In genomic region chr1:167457936-167458584, GRCh38 we compare ENCODE assay signal across 23 cellular contexts.
DNase-seq lines count a peak whose midpoint lies in the region; ATAC-seq and TF ChIP-seq lines count a peak whose summit lies in the region.
"Had no signal": no experiment of that assay in that cellular context is flagged by ENCODE, and none has a peak within 500 bp of the region (broad histone marks: within the 10 kb centered on the region; RNA-seq: fewer than 3 reads in every experiment).

No MANE protein-coding gene starts in this region.

- H3K27ac Mint-ChIP-seq in activated CD4-positive, alpha-beta T cell treated with anti-CD3 and anti-CD28 coated beads, Interleukin-2, amount 10 ng/mL, durations not matched to agents 7 days and 5 days = peak overlapping the region; percentile 25
- peak overlapping the region; percentile 15 for H3K27ac Mint-ChIP-seq in activated T-helper 17 cell treated with anti-CD3 and anti-CD28 coated beads, Interleukin-2, amount 50 U/mL, for 72 hours
- peak overlapping the region; percentile 89 to 99 (median 95) for H3K27ac Mint-ChIP-seq in naive thymus-derived CD8-positive, alpha-beta T cell
- H3K27ac Mint-ChIP-seq in Caco-2 (ENCODE audit: unreplicated experiment) = no peak overlapping the region

- peaks cover 62% of the 10 kb centered on the region for H3K4me1 Mint-ChIP-seq in activated CD4-positive, alpha-beta T cell treated with anti-CD3 and anti-CD28 coated beads, Interleukin-2, amount 10 ng/mL, durations not matched to agents 7 days and 5 days
- H3K4me1 Mint-ChIP-seq in activated T-helper 17 cell treated with anti-CD3 and anti-CD28 coated beads, Interleukin-2, amount 50 U/mL, for 72 hours = peaks cover 27% of the 10 kb centered on the region
- H3K4me1 Mint-ChIP-seq in naive thymus-derived CD8-positive, alpha-beta T cell = peaks cover 33 to 73% (median 69%) of the 10 kb centered on the region in 4 donors
- H3K4me1 Mint-ChIP-seq in Caco-2 (ENCODE audit: low read depth, unreplicated experiment) = peaks cover 6% of the 10 kb centered on the region

- ATAC-seq in activated T-helper 17 cell treated with anti-CD3 and anti-CD28 coated beads, Interleukin-2, amount 50 U/mL, for 72 hours (replicated peaks) = no peak
- no peak for ATAC-seq in naive thymus-derived CD8-positive, alpha-beta T cell
- no peak for ATAC-seq in GM21529 (IDR thresholded peaks at IDR 0.05; ENCODE audit: unreplicated experiment)
- ATAC-seq: HCT116 had no signal

- POLR2A ChIA-PET in activated CD4-positive, alpha-beta T cell treated with anti-CD3 and anti-CD28 coated beads, Interleukin-2, amount 10 ng/mL, durations not matched to agents 7 days and 5 days (lab: Charles Lee) = no interaction called here
- POLR2A ChIA-PET in naive thymus-derived CD8-positive, alpha-beta T cell (lab: Charles Lee) = interaction anchor here (0.5 to 6.9 kb wide), 8 partner anchors 10 to 97 kb away, joined by 3 to 124 read pairs (median 12); partner anchors contain the start of gene CD247
- POLR2A ChIA-PET in Caco-2 (lab: Charles Lee) = no interaction called here

- intact Hi-C loops in Caco-2 (cut with micrococcal nuclease; ENCODE audit: unreplicated experiment) = loop anchor here (5.0 kb wide), 1 partner anchor 189 kb away; no protein-coding TSS in a partner anchor

- DNase-seq in activated CD4-positive, alpha-beta T cell treated with anti-CD3 and anti-CD28 coated beads, Interleukin-2, amount 10 ng/mL, durations not matched to agents 7 days and 5 days = no peak
- DNase-seq in activated CD4-positive, alpha-beta T cell treated with anti-CD3 and anti-CD28 coated beads for 4 hours = no peak
- DNase-seq in G401 (ENCODE audit: low spot score) (peak; percentile 67), HPDE6-E6E7 (ENCODE audit: extremely low spot score) (no peak), Caco-2 (no peak)
- DNase-seq in naive thymus-derived CD8-positive, alpha-beta T cell = no peak
- DNase-seq: 8988T; activated CD4-positive, alpha-beta T cell treated with anti-CD3 and anti-CD28 coated beads, Interleukin-2, amount 10 ng/mL, durations not matched to agents 24 days and 14 days; activated naive CD8-positive, alpha-beta T cell treated with anti-CD3 and anti-CD28 coated beads for 36 hours; central memory CD4-positive, alpha-beta T cell; DMS79 treated with DMSO at 0.1 percent for 48 hours; dorsolateral prefrontal cortex; mammary epithelial cell; NCI-H1092 treated with DMSO at 0.1 percent for 48 hours; NCI-H2029; NCI-H345; NCI-H774; RPMI8226; upper lobe of left lung had no signal

- CTCF ChIA-PET in activated CD4-positive, alpha-beta T cell treated with anti-CD3 and anti-CD28 coated beads, Interleukin-2, amount 10 ng/mL, durations not matched to agents 7 days and 5 days (lab: Charles Lee) = interaction anchor here (1.0 to 2.5 kb wide), 3 partner anchors 11 to 26 kb away, joined by 3 to 13 read pairs (median 4); no protein-coding TSS in a partner anchor
- CTCF ChIA-PET in Caco-2 (lab: Charles Lee) = no interaction called here

- H3K9me3 Mint-ChIP-seq in activated CD4-positive, alpha-beta T cell treated with anti-CD3 and anti-CD28 coated beads, Interleukin-2, amount 10 ng/mL, durations not matched to agents 7 days and 5 days = no peaks in the 10 kb centered on the region
- no peaks in the 10 kb centered on the region for H3K9me3 Mint-ChIP-seq in activated T-helper 17 cell treated with anti-CD3 and anti-CD28 coated beads, Interleukin-2, amount 50 U/mL, for 72 hours
- H3K9me3 Mint-ChIP-seq in naive thymus-derived CD8-positive, alpha-beta T cell = no peaks in the 10 kb centered on the region
- H3K9me3 Mint-ChIP-seq in Caco-2 (ENCODE audit: unreplicated experiment) = no peaks in the 10 kb centered on the region
- H3K9me3 Mint-ChIP-seq: activated CD4-positive, alpha-beta T cell treated with anti-CD3 and anti-CD28 coated beads, Interleukin-2, amount 10 ng/mL, durations not matched to agents 24 days and 14 days; activated naive CD8-positive, alpha-beta T cell treated with anti-CD3 and anti-CD28 coated beads for 36 hours had no signal

- TF ChIP-seq CTCF in Caco-2 (IDR thresholded peaks at IDR 0.05; ENCODE audit: insufficient read depth in 1 of 2, low read depth in 1 of 2, low read length in 1 of 2, severe bottlenecking in 1 of 2, unreplicated experiment in 1 of 2) = no peak

- H3K4me1 ChIP-seq in Caco-2 = 0 out of 2 replicates have a peak, but pooled peaks cover 4% of the 10 kb centered on the region

- H3K36me3 Mint-ChIP-seq in activated CD4-positive, alpha-beta T cell treated with anti-CD3 and anti-CD28 coated beads, Interleukin-2, amount 10 ng/mL, durations not matched to agents 7 days and 5 days (ENCODE audit: low read depth) = peaks cover 52% of the 10 kb centered on the region
- peaks cover 69% of the 10 kb centered on the region for H3K36me3 Mint-ChIP-seq in activated T-helper 17 cell treated with anti-CD3 and anti-CD28 coated beads, Interleukin-2, amount 50 U/mL, for 72 hours (ENCODE audit: low read depth)
- H3K36me3 Mint-ChIP-seq in naive thymus-derived CD8-positive, alpha-beta T cell = peaks cover 0 to 32% (median 5%) of the 10 kb centered on the region in 3 donors
- no peaks in the 10 kb centered on the region for H3K36me3 Mint-ChIP-seq in Caco-2 (ENCODE audit: insufficient read depth, unreplicated experiment)

- H3K27me3 Mint-ChIP-seq in activated CD4-positive, alpha-beta T cell treated with anti-CD3 and anti-CD28 coated beads, Interleukin-2, amount 10 ng/mL, durations not matched to agents 7 days and 5 days = no peaks in the 10 kb centered on the region
- no peaks in the 10 kb centered on the region for H3K27me3 Mint-ChIP-seq in activated T-helper 17 cell treated with anti-CD3 and anti-CD28 coated beads, Interleukin-2, amount 50 U/mL, for 72 hours
- H3K27me3 Mint-ChIP-seq in naive thymus-derived CD8-positive, alpha-beta T cell = no peaks in the 10 kb centered on the region
- H3K27me3 Mint-ChIP-seq in Caco-2 (ENCODE audit: insufficient read depth, unreplicated experiment) = no peaks in the 10 kb centered on the region
- H3K27me3 Mint-ChIP-seq: activated CD4-positive, alpha-beta T cell treated with anti-CD3 and anti-CD28 coated beads, Interleukin-2, amount 10 ng/mL, durations not matched to agents 24 days and 14 days; activated naive CD8-positive, alpha-beta T cell treated with anti-CD3 and anti-CD28 coated beads for 36 hours had no signal

- no peak overlapping the region for H3K4me3 Mint-ChIP-seq in activated CD4-positive, alpha-beta T cell treated with anti-CD3 and anti-CD28 coated beads, Interleukin-2, amount 10 ng/mL, durations not matched to agents 7 days and 5 days
- H3K4me3 Mint-ChIP-seq in activated T-helper 17 cell treated with anti-CD3 and anti-CD28 coated beads, Interleukin-2, amount 50 U/mL, for 72 hours = peak overlapping the region; percentile 86
- H3K4me3 Mint-ChIP-seq in naive thymus-derived CD8-positive, alpha-beta T cell = peak overlapping the region in 4 of 10 donors; percentile 37 to 83 (median 44)
- no peak overlapping the region for H3K4me3 Mint-ChIP-seq in Caco-2 (ENCODE audit: unreplicated experiment)
- H3K4me3 Mint-ChIP-seq: activated CD4-positive, alpha-beta T cell treated with anti-CD3 and anti-CD28 coated beads, Interleukin-2, amount 10 ng/mL, durations not matched to agents 24 days and 14 days; activated naive CD8-positive, alpha-beta T cell treated with anti-CD3 and anti-CD28 coated beads for 36 hours had no signal

- no peaks in the 10 kb centered on the region for H3K27me3 ChIP-seq in Caco-2 (replicated peaks; ENCODE audit: control insufficient read depth, insufficient read depth, low read length)
- H3K27me3 ChIP-seq: dorsolateral prefrontal cortex, upper lobe of left lung had no signal

- no peaks in the 10 kb centered on the region for H3K36me3 ChIP-seq in Caco-2 (ENCODE audit: control insufficient read depth, insufficient read depth, low read length)
- H3K36me3 ChIP-seq: upper lobe of left lung had no signal

- H3K9me3 ChIP-seq in Caco-2 = no peaks in the 10 kb centered on the region
- H3K9me3 ChIP-seq: upper lobe of left lung had no signal

- in situ Hi-C loops in G401 (cut with HindIII; ENCODE audit: low sequenced_read_pairs) = no loop called here

- no TSS peak for BruUV-seq in Caco-2 (replicated peaks; lab: Mats Ljungman, UMichigan)

- H3K4me3 ChIP-seq in Caco-2 (ENCODE audit: low read depth, low read length) = no peak overlapping the region
- H3K4me3 ChIP-seq: dorsolateral prefrontal cortex, skin epidermis, upper lobe of left lung had no signal
